9 cellular contexts compared by ENCODE assay signal in the genomic region with DNA sequence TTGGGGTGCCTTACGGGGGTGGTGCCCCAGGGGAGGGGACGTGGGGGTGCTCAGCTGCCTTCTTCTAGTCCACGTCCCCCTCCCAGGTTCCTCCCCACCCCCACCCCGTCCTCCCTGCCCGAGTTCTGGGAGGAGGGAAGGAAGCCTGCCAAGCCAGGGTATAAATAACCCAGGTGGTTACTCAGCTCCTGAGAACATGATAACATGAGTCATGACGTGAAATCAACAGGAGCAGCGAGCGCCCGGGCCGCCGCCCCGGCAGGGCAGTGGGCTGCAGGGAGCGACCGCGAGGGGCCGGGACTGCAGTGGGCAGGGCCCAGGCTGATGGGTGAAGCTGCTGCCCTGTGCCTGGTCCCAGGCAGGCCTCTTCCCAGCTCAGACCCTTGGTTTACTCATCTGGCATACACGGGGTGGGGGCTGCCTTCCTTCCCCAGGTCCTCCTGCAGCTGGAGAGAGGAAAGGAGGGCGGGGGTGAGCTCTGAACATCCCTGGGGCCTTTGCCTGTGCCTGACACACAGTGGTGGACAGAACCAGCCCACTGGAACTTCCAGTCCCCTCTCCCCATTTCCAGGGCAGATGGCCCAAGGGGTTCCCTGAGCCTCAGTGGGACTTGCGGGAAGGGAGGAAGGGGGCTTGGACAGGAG. TPM values are rescaled to one million over a fixed set of nuclear protein-coding genes. Genes with fewer than 3 reads are reported as not detected.
A peak's percentile ranks its signal among the peaks of the same experiment; 100 is the strongest.
DNase-seq lines count a peak whose midpoint lies in the region; ATAC-seq, FAIRE-seq and TF ChIP-seq lines count a peak whose summit lies in the region.
"Had no signal": no experiment of that assay in that cellular context is flagged by ENCODE, and none has a peak within 500 bp of the region (broad histone marks: within the 10 kb centered on the region; RNA-seq: fewer than 3 reads in every experiment).

No MANE protein-coding gene starts in this region.

- no peaks in the 10 kb centered on the region for H3K9me3 ChIP-seq in T-helper 17 cell (ENCODE audit: control insufficient read depth, low read length, poor library complexity, severe bottlenecking)
- no peaks in the 10 kb centered on the region for H3K9me3 ChIP-seq in neuronal stem cell (replicated peaks in 1 of 2; ENCODE audit: control insufficient read depth in 2 of 2, insufficient read depth in 1 of 2, low read depth in 1 of 2, low read length in 2 of 2)

- H3K4ac ChIP-seq in neuronal stem cell (ENCODE audit: low read length), result peak overlapping the region; percentile 59

- H3K4me1 ChIP-seq in neuronal stem cell (ENCODE audit: control insufficient read depth in 2 of 2, insufficient read depth in 1 of 2, low read depth in 1 of 2, low read length in 2 of 2), result peaks cover 33 to 44% of the 10 kb centered on the region in 2 donors

- H3K18ac ChIP-seq in neuronal stem cell (ENCODE audit: low read length), result peak overlapping the region; percentile 91

- H3K36me3 ChIP-seq in neuronal stem cell (replicated peaks in 1 of 2; ENCODE audit: control insufficient read depth in 2 of 2, insufficient read depth in 2 of 2, low read length in 2 of 2), result no peaks in the 10 kb centered on the region

- WGBS in neuronal stem cell (ENCODE audit: extremely low coverage in 2 of 2, insufficient read length in 2 of 2, insufficient replicate concordance in 1 of 2), 2 donors, result no CpG with 5 or more reads among the region's 19 CpGs

- no peak overlapping the region for H2BK120ac ChIP-seq in neuronal stem cell (ENCODE audit: low read depth, low read length)

- no peak overlapping the region for H3K4me3 Mint-ChIP-seq in T-helper 17 cell

- H3K36me3 Mint-ChIP-seq in T-helper 17 cell (ENCODE audit: low read depth), result no peaks in the 10 kb centered on the region

- no peak for TF ChIP-seq POLR2A in H54 (IDR thresholded peaks at IDR 0.05; ENCODE audit: low read depth, low read length)

- H2AK5ac ChIP-seq in neuronal stem cell (ENCODE audit: low read depth, low read length), result peak overlapping the region; percentile 97

- DNase-seq in AG10803 (ENCODE audit: low read depth) (peak; percentile 67), H54 (ENCODE audit: insufficient read length, low spot score) (peak; percentile 80), T-helper 17 cell (no peak), epithelial cell of esophagus (ENCODE audit: low read depth) (peak; percentile 88), neuronal stem cell (ENCODE audit: low spot score) (no peak), KG1 (lab: John Stamatoyannopoulos, UW) (no peak)

- peak overlapping the region; percentile 97 for H2BK12ac ChIP-seq in neuronal stem cell (ENCODE audit: low read length)

- H3K23ac ChIP-seq in neuronal stem cell (ENCODE audit: low read depth, low read length, poor library complexity), result peak overlapping the region; percentile 20

- peak overlapping the region; percentile 29 for H4K8ac ChIP-seq in neuronal stem cell (ENCODE audit: low read depth, low read length)

- H2AFZ ChIP-seq in neuronal stem cell (ENCODE audit: low read length), result peak overlapping the region; percentile 26

- ATAC-seq in T-helper 17 cell (peak; percentile 55), GM19467 (IDR thresholded peaks at IDR 0.05; ENCODE audit: unreplicated experiment) (no peak), HG03108 (IDR thresholded peaks at IDR 0.05; ENCODE audit: unreplicated experiment) (no peak)

- H3K4me3 ChIP-seq in AG10803 (ENCODE audit: low read length), result no peak overlapping the region
- H3K4me3 ChIP-seq in epithelial cell of esophagus (ENCODE audit: low read length), result no peak overlapping the region
- H3K4me3 ChIP-seq in neuronal stem cell (ENCODE audit: low read length in 2 of 2), result no peak overlapping the region

- H3K9ac ChIP-seq in neuronal stem cell (ENCODE audit: low read depth, low read length, poor library complexity), result no peak overlapping the region

- peak overlapping the region; percentile 32 for H2BK15ac ChIP-seq in neuronal stem cell (ENCODE audit: low read length)

- H3K27ac Mint-ChIP-seq in T-helper 17 cell, result no peak overlapping the region

- FAIRE-seq in H54 (lab: Jason Lieb, UNC), result no peak
- FAIRE-seq: frontal cortex had no signal

- H3K79me1 ChIP-seq in neuronal stem cell (ENCODE audit: low read depth, low read length), result no peaks in the 10 kb centered on the region

- no peak overlapping the region for H4K91ac ChIP-seq in neuronal stem cell (ENCODE audit: low read depth, low read length, poor library complexity)

- H3K27me3 Mint-ChIP-seq in T-helper 17 cell, result peaks cover 28% of the 10 kb centered on the region

- no peak overlapping the region for H3K4me2 ChIP-seq in neuronal stem cell (ENCODE audit: insufficient read depth, low read length, poor library complexity, severe bottlenecking)

- TF ChIP-seq CTCF in AG10803 (conservative IDR thresholded peaks at IDR 0.05; ENCODE audit: low read length) (no peak), epithelial cell of esophagus (IDR thresholded peaks at IDR 0.05; ENCODE audit: insufficient read depth, low read depth, low read length, missing control alignments) (no peak)

- H3K14ac ChIP-seq in neuronal stem cell (ENCODE audit: low read length), result peak overlapping the region; percentile 47

- H3K4me1 Mint-ChIP-seq in T-helper 17 cell, result peaks cover 17% of the 10 kb centered on the region

- H2BK5ac ChIP-seq in neuronal stem cell (ENCODE audit: low read length), result peak overlapping the region; percentile 57

- no peak overlapping the region for H3K27ac ChIP-seq in neuronal stem cell (replicated peaks; ENCODE audit: low read length)

- peaks cover 0 to 4% (median 0%) of the 10 kb centered on the region in 3 experiments for H3K27me3 ChIP-seq in neuronal stem cell (ENCODE audit: control insufficient read depth in 3 of 3, insufficient read depth in 3 of 3, low read depth in 1 of 3, low read length in 3 of 3)

RNA-seq across cellular contexts. Expression of a gene that starts 8.8 kb away (rescaled TPM):
- 1 to 10 TPM; 2.8 to 4.4 TPM for total RNA-seq in T-helper 17 cell
- polyA plus RNA-seq in neuronal stem cell (2013, experiment 1 of 2), result 2.6 TPM
- 2.8 TPM for polyA plus RNA-seq in neuronal stem cell (2013, experiment 2 of 2)

Comparison
In these comparisons a context has a peak if more than half of its experiments do, and no peak if none do; other contexts are left out.
1. DNase-seq: peak in AG10803 (single experiment), H54 (single experiment) and epithelial cell of esophagus (single experiment); none in T-helper 17 cell (0 of 3), neuronal stem cell (single experiment) and KG1 (single experiment).